ENCODE assay signal across 1 cellular context in genomic region chr5:16774806-16775205, GRCh38.
TF ChIP-seq lines count a peak whose summit lies in the region.

No MANE protein-coding gene starts in this region.

TF ChIP-seq in HepG2, 621 proteins besides CTCF, POLR2A, EP300 and RAD21 (continued from another document and continues in another):
- TF ChIP-seq REST (IDR thresholded peaks at IDR 0.05; ENCODE audit: borderline replicate concordance in 1 of 2, low read depth in 1 of 2, low read length in 2 of 2) (no peak), ZNF143 (CRISPR knock-in tag; IDR thresholded peaks at IDR 0.05) (no peak), SAP130 (CRISPR knock-in tag; IDR thresholded peaks at IDR 0.05; ENCODE audit: low read depth) (peak; percentile 36; the same call in 1 of the 2 replicates), PAF1 (CRISPR knock-in tag; IDR thresholded peaks at IDR 0.05) (no peak), MXI1 (IDR thresholded peaks at IDR 0.05; ENCODE audit: borderline replicate concordance, low read depth, low read length) (peak; percentile 19; the same call in 1 of the 3 replicates), ZNF224 (CRISPR knock-in tag; IDR thresholded peaks at IDR 0.05) (no peak), PTBP1 (IDR thresholded peaks at IDR 0.05; ENCODE audit: low read depth, low read length, poor library complexity, severe bottlenecking) (no peak), TEF (CRISPR knock-in tag; IDR thresholded peaks at IDR 0.05) (no peak), SOX5 (CRISPR knock-in tag; IDR thresholded peaks at IDR 0.05; ENCODE audit: borderline replicate concordance) (peak; percentile 38; the same call in 1 of the 2 replicates), PRDM10 (CRISPR knock-in tag; IDR thresholded peaks at IDR 0.05; ENCODE audit: low read depth) (no peak), ARID5B (CRISPR knock-in tag; IDR thresholded peaks at IDR 0.05) (peak; percentile 49), CEBPB (IDR thresholded peaks at IDR 0.05; ENCODE audit: borderline replicate concordance, low read depth, low read length) (peak; percentile 15; the same call in 1 of the 2 replicates), CEBPG (CRISPR knock-in tag; IDR thresholded peaks at IDR 0.05) (0 out of 2 replicates have a peak, but pooled peaks have one; percentile 33), NCOA2 (CRISPR knock-in tag; IDR thresholded peaks at IDR 0.05) (peak; percentile 38; the same call in 1 of the 2 replicates), ZNF704 (CRISPR knock-in tag; IDR thresholded peaks at IDR 0.05; ENCODE audit: borderline replicate concordance) (no peak), MAFK (conservative IDR thresholded peaks at IDR 0.05 in 1 of 2, IDR thresholded peaks at IDR 0.05 in 1 of 2; ENCODE audit: low read length in 2 of 2) (no peak), FOXP4 (CRISPR knock-in tag; IDR thresholded peaks at IDR 0.05) (peak; percentile 66), ZNF740 (CRISPR knock-in tag; IDR thresholded peaks at IDR 0.05) (no peak), ZNF460 (CRISPR knock-in tag; IDR thresholded peaks at IDR 0.05; ENCODE audit: borderline replicate concordance) (no peak), FOXO1 (CRISPR knock-in tag; IDR thresholded peaks at IDR 0.05) (peak; percentile 44; the same call in 1 of the 2 replicates), SNRNP70 (IDR thresholded peaks at IDR 0.05; ENCODE audit: low read depth, low read length) (no peak), GATAD2A (CRISPR knock-in tag; IDR thresholded peaks at IDR 0.05) (peak; percentile 77), CERS6 (CRISPR knock-in tag; IDR thresholded peaks at IDR 0.05) (no peak), NFE2 (CRISPR knock-in tag; IDR thresholded peaks at IDR 0.05) (no peak), MED1 (CRISPR knock-in tag; IDR thresholded peaks at IDR 0.05) (peak; percentile 55; the same call in 1 of the 2 replicates), ZNF432 (CRISPR knock-in tag; IDR thresholded peaks at IDR 0.05; ENCODE audit: borderline replicate concordance) (no peak), ZNF292 (CRISPR knock-in tag; IDR thresholded peaks at IDR 0.05; ENCODE audit: borderline replicate concordance, low read depth) (no peak), ARID3A (IDR thresholded peaks at IDR 0.05; ENCODE audit: low read depth, low read length) (0 out of 2 replicates have a peak, but pooled peaks have one; percentile 29), HMG20B (CRISPR knock-in tag; conservative IDR thresholded peaks at IDR 0.05) (no peak), DMTF1 (CRISPR knock-in tag; IDR thresholded peaks at IDR 0.05) (no peak)
